Comparison of ENCODE assay signal across 1 cellular context in the genomic region with DNA sequence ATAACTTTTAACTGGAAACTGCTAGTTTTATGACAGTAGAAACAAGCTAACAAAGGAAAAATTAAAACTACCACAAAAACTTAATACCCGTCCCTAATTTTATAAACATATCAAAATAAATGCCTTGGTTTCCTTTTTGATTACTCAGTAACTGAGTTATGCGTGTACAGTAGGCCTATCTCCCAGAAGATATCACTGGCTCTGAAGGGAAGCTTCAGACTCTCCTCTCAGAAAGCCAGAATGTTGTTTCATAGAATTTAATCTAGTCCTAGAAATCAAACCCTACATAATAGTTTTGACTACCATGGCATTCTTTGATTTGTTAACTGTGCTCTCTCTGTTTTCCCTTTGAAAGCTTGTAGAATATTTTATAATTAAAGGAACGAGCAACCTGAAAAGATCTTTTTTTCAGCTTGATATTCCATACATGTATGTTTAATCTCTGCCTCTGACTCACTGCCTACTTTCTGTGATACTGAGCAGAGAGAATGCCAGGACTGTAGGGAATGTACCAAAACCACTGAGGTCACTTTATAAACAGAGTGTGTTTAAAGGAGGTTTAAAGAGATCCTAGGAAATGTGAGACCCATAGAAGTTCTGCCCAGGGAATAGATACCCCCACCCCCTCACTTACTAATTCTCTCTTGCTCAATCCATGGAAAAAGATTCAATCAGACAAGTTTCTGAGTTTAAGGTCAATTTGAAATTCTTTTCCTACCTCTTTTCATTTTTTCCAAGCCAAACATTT.
A peak's percentile ranks its signal among the peaks of the same experiment; 100 is the strongest.
TF ChIP-seq lines count a peak whose summit lies in the region.

No MANE protein-coding gene starts in this region.

TF ChIP-seq in A549, 52 proteins besides CTCF, POLR2A, EP300 and RAD21 (continued from another document):
- no peak for TF ChIP-seq HES2 (IDR thresholded peaks at IDR 0.05)
- TF ChIP-seq FOSL2 (IDR thresholded peaks at IDR 0.05) = peak; percentile 67
- TF ChIP-seq FOSL2 (CRISPR knock-in tag; IDR thresholded peaks at IDR 0.05) = peak; percentile 86
- TF ChIP-seq NR3C1 (IDR thresholded peaks at IDR 0.05) = no peak
- no peak for TF ChIP-seq CHD2 (IDR thresholded peaks at IDR 0.05; ENCODE audit: low read length, partially characterized antibody)
- TF ChIP-seq ZSCAN20 (CRISPR knock-in tag; IDR thresholded peaks at IDR 0.05) = no peak
- no peak for TF ChIP-seq ELK1 (IDR thresholded peaks at IDR 0.05; ENCODE audit: low read depth, low read length)
- TF ChIP-seq, protein P1, sequence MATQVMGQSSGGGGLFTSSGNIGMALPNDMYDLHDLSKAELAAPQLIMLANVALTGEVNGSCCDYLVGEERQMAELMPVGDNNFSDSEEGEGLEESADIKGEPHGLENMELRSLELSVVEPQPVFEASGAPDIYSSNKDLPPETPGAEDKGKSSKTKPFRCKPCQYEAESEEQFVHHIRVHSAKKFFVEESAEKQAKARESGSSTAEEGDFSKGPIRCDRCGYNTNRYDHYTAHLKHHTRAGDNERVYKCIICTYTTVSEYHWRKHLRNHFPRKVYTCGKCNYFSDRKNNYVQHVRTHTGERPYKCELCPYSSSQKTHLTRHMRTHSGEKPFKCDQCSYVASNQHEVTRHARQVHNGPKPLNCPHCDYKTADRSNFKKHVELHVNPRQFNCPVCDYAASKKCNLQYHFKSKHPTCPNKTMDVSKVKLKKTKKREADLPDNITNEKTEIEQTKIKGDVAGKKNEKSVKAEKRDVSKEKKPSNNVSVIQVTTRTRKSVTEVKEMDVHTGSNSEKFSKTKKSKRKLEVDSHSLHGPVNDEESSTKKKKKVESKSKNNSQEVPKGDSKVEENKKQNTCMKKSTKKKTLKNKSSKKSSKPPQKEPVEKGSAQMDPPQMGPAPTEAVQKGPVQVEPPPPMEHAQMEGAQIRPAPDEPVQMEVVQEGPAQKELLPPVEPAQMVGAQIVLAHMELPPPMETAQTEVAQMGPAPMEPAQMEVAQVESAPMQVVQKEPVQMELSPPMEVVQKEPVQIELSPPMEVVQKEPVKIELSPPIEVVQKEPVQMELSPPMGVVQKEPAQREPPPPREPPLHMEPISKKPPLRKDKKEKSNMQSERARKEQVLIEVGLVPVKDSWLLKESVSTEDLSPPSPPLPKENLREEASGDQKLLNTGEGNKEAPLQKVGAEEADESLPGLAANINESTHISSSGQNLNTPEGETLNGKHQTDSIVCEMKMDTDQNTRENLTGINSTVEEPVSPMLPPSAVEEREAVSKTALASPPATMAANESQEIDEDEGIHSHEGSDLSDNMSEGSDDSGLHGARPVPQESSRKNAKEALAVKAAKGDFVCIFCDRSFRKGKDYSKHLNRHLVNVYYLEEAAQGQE (IDR thresholded peaks at IDR 0.05) = no peak
- TF ChIP-seq EHMT2 (IDR thresholded peaks at IDR 0.05; ENCODE audit: low read depth) = no peak
- TF ChIP-seq, protein P2, sequence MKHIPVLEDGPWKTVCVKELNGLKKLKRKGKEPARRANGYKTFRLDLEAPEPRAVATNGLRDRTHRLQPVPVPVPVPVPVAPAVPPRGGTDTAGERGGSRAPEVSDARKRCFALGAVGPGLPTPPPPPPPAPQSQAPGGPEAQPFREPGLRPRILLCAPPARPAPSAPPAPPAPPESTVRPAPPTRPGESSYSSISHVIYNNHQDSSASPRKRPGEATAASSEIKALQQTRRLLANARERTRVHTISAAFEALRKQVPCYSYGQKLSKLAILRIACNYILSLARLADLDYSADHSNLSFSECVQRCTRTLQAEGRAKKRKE (CRISPR knock-in tag; IDR thresholded peaks at IDR 0.05; ENCODE audit: low read depth) = no peak
- TF ChIP-seq NFE2L2 (conservative IDR thresholded peaks at IDR 0.05; ENCODE audit: low read length) = no peak
- no peak for TF ChIP-seq MAZ (IDR thresholded peaks at IDR 0.05; ENCODE audit: borderline replicate concordance, low read depth, low read length)
- TF ChIP-seq NPAS2 (CRISPR knock-in tag; IDR thresholded peaks at IDR 0.05; ENCODE audit: borderline replicate concordance) = no peak
- TF ChIP-seq CEBPB (IDR thresholded peaks at IDR 0.05) = peak; percentile 76 to 93
- TF ChIP-seq CBX2 (IDR thresholded peaks at IDR 0.05; ENCODE audit: borderline replicate concordance, low read depth) = no peak
- TF ChIP-seq FOXS1 (CRISPR knock-in tag; IDR thresholded peaks at IDR 0.05) = peak; percentile 78; the same call in 1 of the 2 replicates
- no peak for TF ChIP-seq HDAC2 (IDR thresholded peaks at IDR 0.05)
- TF ChIP-seq HOXA7 (CRISPR knock-in tag; IDR thresholded peaks at IDR 0.05) = no peak
- TF ChIP-seq CHD4 (IDR thresholded peaks at IDR 0.05; ENCODE audit: borderline replicate concordance) = no peak
- no peak for TF ChIP-seq TP53 (CRISPR knock-in tag; IDR thresholded peaks at IDR 0.05)
- TF ChIP-seq, protein P3, sequence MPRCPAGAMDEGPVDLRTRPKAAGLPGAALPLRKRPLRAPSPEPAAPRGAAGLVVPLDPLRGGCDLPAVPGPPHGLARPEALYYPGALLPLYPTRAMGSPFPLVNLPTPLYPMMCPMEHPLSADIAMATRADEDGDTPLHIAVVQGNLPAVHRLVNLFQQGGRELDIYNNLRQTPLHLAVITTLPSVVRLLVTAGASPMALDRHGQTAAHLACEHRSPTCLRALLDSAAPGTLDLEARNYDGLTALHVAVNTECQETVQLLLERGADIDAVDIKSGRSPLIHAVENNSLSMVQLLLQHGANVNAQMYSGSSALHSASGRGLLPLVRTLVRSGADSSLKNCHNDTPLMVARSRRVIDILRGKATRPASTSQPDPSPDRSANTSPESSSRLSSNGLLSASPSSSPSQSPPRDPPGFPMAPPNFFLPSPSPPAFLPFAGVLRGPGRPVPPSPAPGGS (IDR thresholded peaks at IDR 0.05) = no peak
- no peak for TF ChIP-seq ZFP36 (IDR thresholded peaks at IDR 0.05; ENCODE audit: borderline replicate concordance, partially characterized antibody)
- no peak for TF ChIP-seq HOXB5 (CRISPR knock-in tag; IDR thresholded peaks at IDR 0.05)
- TF ChIP-seq GATA3 (IDR thresholded peaks at IDR 0.05; ENCODE audit: borderline replicate concordance) = peak; percentile 82
- TF ChIP-seq JUNB (IDR thresholded peaks at IDR 0.05) = peak; percentile 79
- TF ChIP-seq JUN (IDR thresholded peaks at IDR 0.05) = peak in 1 of 2 experiments; percentile 83; a peak in 4 of 5 replicates
- TF ChIP-seq KDM1A (IDR thresholded peaks at IDR 0.05; ENCODE audit: low read depth) = no peak
- no peak for TF ChIP-seq RFX5 (IDR thresholded peaks at IDR 0.05)
- TF ChIP-seq BHLHE40 (IDR thresholded peaks at IDR 0.05; ENCODE audit: low read depth, low read length) = no peak
- TF ChIP-seq MAFK (IDR thresholded peaks at IDR 0.05; ENCODE audit: partially characterized antibody) = no peak
- TF ChIP-seq SREBF2 (IDR thresholded peaks at IDR 0.05) = no peak
- no peak for TF ChIP-seq PHF8 (IDR thresholded peaks at IDR 0.05; ENCODE audit: borderline replicate concordance, low read depth)
- no peak for TF ChIP-seq HOXB13 (CRISPR knock-in tag; IDR thresholded peaks at IDR 0.05; ENCODE audit: low read depth)
TF ChIP-seq in A549: peak in this region for 8.
